ENCODE assay signal across 7 cellular contexts in the genomic region with DNA sequence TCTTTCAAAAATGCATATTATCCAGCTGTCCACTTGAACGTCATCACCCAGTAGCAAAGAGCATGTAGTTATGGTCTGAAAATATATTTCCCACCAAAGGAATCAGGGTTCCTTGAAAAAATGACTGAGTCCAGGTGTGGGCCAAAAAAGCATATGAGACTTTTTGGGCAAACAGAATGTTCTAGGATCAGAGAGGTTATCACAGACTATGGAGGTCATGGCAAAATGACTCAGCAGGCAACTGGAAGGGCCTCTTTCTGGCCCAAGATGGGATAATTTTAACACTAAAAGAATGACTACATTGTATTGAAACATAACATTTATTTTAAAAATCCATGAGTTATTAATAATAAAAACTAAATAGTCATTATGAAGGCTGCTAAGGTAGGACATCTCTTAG.
"Had no signal": no experiment of that assay in that cellular context is flagged by ENCODE, and none has a peak within 500 bp of the region (broad histone marks: within the 10 kb centered on the region; RNA-seq: fewer than 3 reads in every experiment).

No MANE protein-coding gene starts in this region.

- H3K4me2 ChIP-seq: GM23338 had no signal

- DNase-seq: H9, HCEC 1CT, KBM-7 had no signal

- FAIRE-seq: H1, H54 had no signal

- H3K4me3 ChIP-seq: GM23338 had no signal

- ATAC-seq: GM23338 had no signal

- H3K27ac ChIP-seq: HL-60 had no signal
